ENCODE assay signal across 9 cellular contexts in genomic region chr15:100721758-100722550, GRCh38.
A peak's percentile ranks its signal among the peaks of the same experiment; 100 is the strongest.
DNase-seq lines count a peak whose midpoint lies in the region; ATAC-seq, FAIRE-seq and TF ChIP-seq lines count a peak whose summit lies in the region.
"Had no signal": no experiment of that assay in that cellular context is flagged by ENCODE, and none has a peak within 500 bp of the region (broad histone marks: within the 10 kb centered on the region; RNA-seq: fewer than 3 reads in every experiment).

No MANE protein-coding gene starts in this region.

- H3K27me3 Mint-ChIP-seq in T-helper 17 cell = peaks cover 28% of the 10 kb centered on the region

- DNase-seq in Daoy (ENCODE audit: low read depth) (peak; percentile 97), NCI-H187 (lab: John Stamatoyannopoulos, UW) (peak; percentile 24 to 25), bronchial epithelial cell (ENCODE audit: low read depth) (peak; percentile 100), lung (ENCODE audit: low spot score) (peak; percentile 84), T-helper 17 cell (no peak), NCI-H146 (lab: John Stamatoyannopoulos, UW) (no peak)
- no peak for DNase-seq in central memory CD4-positive, alpha-beta T cell

- no peak for TF ChIP-seq CTCF in bronchial epithelial cell (IDR thresholded peaks at IDR 0.05; ENCODE audit: insufficient read depth, low read length, severe bottlenecking)
- no peak for TF ChIP-seq CTCF in lung (IDR thresholded peaks at IDR 0.05; ENCODE audit: control extremely low read depth, extremely low read depth)

- H3K4me1 Mint-ChIP-seq in T-helper 17 cell = peaks cover 3% of the 10 kb centered on the region

- WGBS in lung, 2 donors = 42 to 57% methylated on average over 12 of the region's 12 CpGs

- H3K27me3 ChIP-seq in bronchial epithelial cell (ENCODE audit: control insufficient read depth, insufficient read depth, low read length) = no peaks in the 10 kb centered on the region
- no peaks in the 10 kb centered on the region for H3K27me3 ChIP-seq in lung (ENCODE audit: control insufficient read depth, insufficient read depth)

- peaks cover 0 to 8% of the 10 kb centered on the region in 2 donors for H3K4me1 ChIP-seq in lung (ENCODE audit: control insufficient read depth in 2 of 2, insufficient read depth in 2 of 2, low read length in 2 of 2)

- H3K36me3 ChIP-seq in bronchial epithelial cell (ENCODE audit: control insufficient read depth, insufficient read depth, low read length) (no peaks in the 10 kb centered on the region), lung (ENCODE audit: control insufficient read depth in 2 of 2, insufficient read depth in 2 of 2, low read length in 2 of 2) (no peaks in the 10 kb centered on the region)

- H3K36me3 Mint-ChIP-seq in T-helper 17 cell (ENCODE audit: low read depth) = peaks cover 3% of the 10 kb centered on the region

- H3K27ac ChIP-seq in lung (ENCODE audit: low read depth in 1 of 2, low read length in 1 of 2) = peak overlapping the region; percentile 43 to 76
- H3K27ac ChIP-seq: KMS-11 had no signal

- no peak overlapping the region for H3K27ac Mint-ChIP-seq in T-helper 17 cell

- no peak overlapping the region for H3K4me3 Mint-ChIP-seq in T-helper 17 cell

- no peaks in the 10 kb centered on the region for H3K9me3 ChIP-seq in lung (ENCODE audit: control insufficient read depth in 2 of 2, insufficient read depth in 1 of 2, low read length in 1 of 2)
- no peaks in the 10 kb centered on the region for H3K9me3 ChIP-seq in T-helper 17 cell (ENCODE audit: control insufficient read depth, low read length, poor library complexity, severe bottlenecking)

- ATAC-seq in lung (ENCODE audit: insufficient read depth, low FRiP score) (peak; percentile 81), GM19455 (IDR thresholded peaks at IDR 0.05; ENCODE audit: unreplicated experiment) (no peak), T-helper 17 cell (no peak)

- H3K4me3 ChIP-seq in bronchial epithelial cell (ENCODE audit: low read depth, low read length) = peak overlapping the region; percentile 12
- H3K4me3 ChIP-seq in lung = no peak overlapping the region

- FAIRE-seq in bronchial epithelial cell (lab: Jason Lieb, UNC) = peak; percentile 100

Comparison
In these comparisons a context has a peak if more than half of its experiments do, and no peak if none do; other contexts are left out.
1. DNase-seq: peak in Daoy (single experiment), NCI-H187 (2 of 2), bronchial epithelial cell (single experiment) and lung (single experiment); none in T-helper 17 cell (0 of 3), NCI-H146 (single experiment) and central memory CD4-positive, alpha-beta T cell (single experiment).